Comparison of ENCODE assay signal across 14 cellular contexts in the genomic region with DNA sequence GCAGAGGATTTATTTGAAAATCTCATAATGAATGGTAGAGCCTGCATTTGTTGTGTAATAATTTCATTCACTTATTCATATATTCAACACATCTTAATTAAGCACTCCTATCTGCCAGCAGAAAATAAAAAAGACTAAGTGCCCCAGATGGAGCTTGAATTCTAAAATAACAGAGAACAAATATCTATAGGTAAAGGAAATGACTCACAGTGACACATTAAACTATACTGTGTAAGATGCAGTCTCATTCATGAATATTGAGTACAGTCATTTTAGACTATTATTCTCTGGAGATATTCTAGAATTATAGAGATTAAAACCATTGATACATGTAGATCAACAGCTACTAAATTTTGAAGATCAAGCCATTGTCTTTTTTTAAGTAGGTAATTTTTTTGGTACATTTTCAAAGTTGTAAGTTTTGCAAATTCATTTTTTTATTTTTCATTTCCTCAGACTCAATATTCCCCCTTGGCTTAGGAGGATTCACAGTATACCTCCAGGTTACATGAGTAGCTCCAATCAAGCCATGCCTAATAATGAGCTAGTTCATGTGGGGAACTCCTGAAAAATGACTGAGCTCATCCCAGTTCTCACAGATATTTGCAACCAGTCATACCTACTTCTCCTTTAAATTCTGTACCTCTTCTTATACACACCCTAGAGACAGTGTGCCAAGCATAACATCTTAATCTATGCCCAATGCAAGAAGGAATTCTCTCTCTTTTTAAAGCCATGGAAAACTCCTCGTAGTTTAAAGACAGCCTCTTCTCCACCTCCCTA.
"Had no signal": no experiment of that assay in that cellular context is flagged by ENCODE, and none has a peak within 500 bp of the region (broad histone marks: within the 10 kb centered on the region; RNA-seq: fewer than 3 reads in every experiment).

No MANE protein-coding gene starts in this region.

- ATAC-seq: activated CD4-positive, CD25-positive, alpha-beta regulatory T cell treated with anti-CD3 and anti-CD28 coated beads, Interleukin-2, amount 50 U/mL, for 24 hours; left colon; naive thymus-derived CD4-positive, alpha-beta T cell had no signal

- H3K4me3 Mint-ChIP-seq: activated naive CD4-positive, alpha-beta T cell treated with anti-CD3 and anti-CD28 coated beads, Interleukin-2, amount 50 U/mL, for 24 hours; immature natural killer cell; naive thymus-derived CD4-positive, alpha-beta T cell had no signal

- H3K27me3 ChIP-seq: stomach had no signal

- H3K4me1 Mint-ChIP-seq: activated naive CD4-positive, alpha-beta T cell treated with anti-CD3 and anti-CD28 coated beads, Interleukin-2, amount 50 U/mL, for 24 hours; immature natural killer cell; naive thymus-derived CD4-positive, alpha-beta T cell had no signal

- H3K27me3 Mint-ChIP-seq: activated naive CD4-positive, alpha-beta T cell treated with anti-CD3 and anti-CD28 coated beads, Interleukin-2, amount 50 U/mL, for 24 hours had no signal

- H3K36me3 ChIP-seq: stomach, thoracic aorta had no signal

- H3K4me3 ChIP-seq: stomach, thoracic aorta had no signal

- H3K36me3 Mint-ChIP-seq: activated naive CD4-positive, alpha-beta T cell treated with anti-CD3 and anti-CD28 coated beads, Interleukin-2, amount 50 U/mL, for 24 hours; immature natural killer cell; naive thymus-derived CD4-positive, alpha-beta T cell had no signal

- H3K4me1 ChIP-seq: parathyroid adenoma, stomach had no signal

- H3K27ac ChIP-seq: parathyroid adenoma, stomach, thoracic aorta had no signal

- H3K9me3 ChIP-seq: stomach, thoracic aorta had no signal

- H3K27ac Mint-ChIP-seq: activated naive CD4-positive, alpha-beta T cell treated with anti-CD3 and anti-CD28 coated beads, Interleukin-2, amount 50 U/mL, for 24 hours; immature natural killer cell; naive thymus-derived CD4-positive, alpha-beta T cell had no signal

- DNase-seq: activated CD4-positive, alpha-beta T cell treated with anti-CD3 and anti-CD28 coated beads, Interleukin-2, amount 50 U/mL, for 4 hours; activated T-cell treated with anti-CD3 and anti-CD28 coated beads, Interleukin-2, amount 50 U/mL, for 1 hour; amygdala; hypothalamus; immature natural killer cell; left colon; naive thymus-derived CD4-positive, alpha-beta T cell; stimulated activated CD4-positive, alpha-beta T cell treated with anti-CD3 and anti-CD28 coated beads, Interleukin-15, amount 100 ng/mL, for 24 hours; stimulated activated CD4-positive, alpha-beta T cell treated with anti-CD3 and anti-CD28 coated beads, Interleukin-4, amount 100 ng/mL, for 24 hours; stomach had no signal

- H3K9me3 Mint-ChIP-seq: activated naive CD4-positive, alpha-beta T cell treated with anti-CD3 and anti-CD28 coated beads, Interleukin-2, amount 50 U/mL, for 24 hours had no signal
